Comparison of ENCODE assay signal across 22 cellular contexts in the genomic region with DNA sequence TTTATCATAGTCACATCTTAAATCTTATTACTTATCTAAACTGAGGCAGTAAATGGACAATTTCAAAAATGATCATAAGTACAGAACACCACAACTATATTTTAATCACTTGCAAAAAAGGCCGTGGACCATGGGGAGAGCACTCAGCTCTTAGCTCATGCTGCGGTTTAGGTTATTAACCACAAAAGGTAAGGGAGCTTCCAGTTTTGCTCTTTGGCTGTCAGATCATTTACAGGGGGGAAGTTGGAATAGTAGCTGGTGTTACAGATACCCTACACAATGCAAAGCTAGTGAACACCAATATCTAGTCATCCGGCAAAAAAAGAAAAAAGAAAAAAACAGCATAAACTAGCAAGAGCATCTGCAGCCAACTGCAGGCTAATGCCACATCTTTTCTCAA.
"Had no signal": no experiment of that assay in that cellular context is flagged by ENCODE, and none has a peak within 500 bp of the region (broad histone marks: within the 10 kb centered on the region; RNA-seq: fewer than 3 reads in every experiment).

No MANE protein-coding gene starts in this region.

- H3K27me3 ChIP-seq: esophagus squamous epithelium, gastroesophageal sphincter, neutrophil, spleen, testis, tibial nerve, upper lobe of right lung had no signal

- H3K9me3 ChIP-seq: testis had no signal

- H3K27ac ChIP-seq: esophagus squamous epithelium, gastroesophageal sphincter, neutrophil, psoas muscle, spleen, testis, tibial nerve, upper lobe of right lung had no signal

- DNase-seq: effector memory CD8-positive, alpha-beta T cell; esophagus squamous epithelium; foreskin fibroblast; glutamatergic neuron; islet precursor cell; mammary epithelial cell; mucosa of descending colon; naive thymus-derived CD8-positive, alpha-beta T cell; psoas muscle; retina; spleen; stimulated activated CD4-positive, alpha-beta T cell treated with anti-CD3 and anti-CD28 coated beads, Interleukin-15, amount 100 ng/mL, for 24 hours; stimulated activated CD4-positive, alpha-beta T cell treated with anti-CD3 and anti-CD28 coated beads, Interleukin-1b, Interleukin-23, amount 100 ng/mL, for 48 hours; stimulated activated CD4-positive, alpha-beta T cell treated with anti-CD3 and anti-CD28 coated beads, Interleukin-4, amount 100 ng/mL, for 24 hours; testis; upper lobe of right lung had no signal

- H3K4me3 ChIP-seq: esophagus squamous epithelium, gastroesophageal sphincter, mucosa of descending colon, psoas muscle, spleen, testis, tibial nerve, upper lobe of right lung had no signal

- H3K36me3 ChIP-seq: neutrophil, upper lobe of right lung had no signal

- ATAC-seq: effector memory CD8-positive, alpha-beta T cell; gastroesophageal sphincter; left lobe of liver; mucosa of descending colon; naive thymus-derived CD8-positive, alpha-beta T cell; psoas muscle; sciatic nerve; stimulated activated memory B cell treated with anti-CD40 and anti-IgM and Interleukin-4, amounts not matched to agents 10 μg/mL and 1 μg/mL and 100 μg/mL, for 72 hours; upper lobe of right lung had no signal

- H3K4me1 ChIP-seq: esophagus squamous epithelium, gastroesophageal sphincter, psoas muscle, spleen, testis, tibial nerve, upper lobe of right lung had no signal
